17 cellular contexts compared by ENCODE assay signal in the genomic region with DNA sequence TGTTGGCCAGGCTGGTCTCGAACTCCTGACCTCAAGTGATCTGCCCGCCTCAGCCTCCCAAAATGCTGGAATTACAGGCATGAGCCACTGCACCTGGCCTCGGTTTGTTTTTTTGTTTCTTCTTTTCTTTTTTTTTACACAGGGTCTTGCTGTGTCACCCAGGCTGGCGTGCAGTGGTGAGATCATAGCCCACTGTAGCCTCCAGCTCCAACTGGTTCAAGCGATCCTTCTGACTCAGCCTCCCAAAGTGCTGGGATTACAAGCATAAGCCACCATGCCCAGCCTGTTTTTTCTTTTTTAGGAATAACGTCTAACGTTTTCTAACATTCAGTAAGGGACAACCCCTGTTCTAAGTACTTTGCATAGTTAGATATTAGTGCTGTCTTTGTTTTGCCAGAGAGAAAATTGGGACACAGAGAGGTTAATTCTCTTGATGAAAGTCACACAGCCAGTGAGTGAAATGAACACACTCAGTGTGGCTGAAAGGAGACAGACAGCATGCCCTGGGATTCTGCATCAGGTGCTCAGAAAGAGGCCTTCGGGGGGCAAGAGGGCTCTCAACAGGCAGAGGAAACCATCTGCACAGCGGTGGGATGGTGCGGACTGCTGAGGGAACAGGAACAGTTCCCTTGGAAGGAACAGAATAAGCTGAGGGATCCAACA. TPM values are rescaled to one million over a fixed set of nuclear protein-coding genes. Genes with fewer than 3 reads are reported as not detected.
DNase-seq lines count a peak whose midpoint lies in the region; ATAC-seq, FAIRE-seq and TF ChIP-seq lines count a peak whose summit lies in the region.
"Had no signal": no experiment of that assay in that cellular context is flagged by ENCODE, and none has a peak within 500 bp of the region (broad histone marks: within the 10 kb centered on the region; RNA-seq: fewer than 3 reads in every experiment).

No MANE protein-coding gene starts in this region.

- ATAC-seq in stimulated activated memory B cell treated with anti-CD40 and anti-IgM and Interleukin-4, amounts not matched to agents 10 μg/mL and 1 μg/mL and 100 μg/mL, for 72 hours: no peak
- ATAC-seq in heart right ventricle: no peak
- ATAC-seq: CD8-positive, alpha-beta T cell had no signal

- H3K9me3 Mint-ChIP-seq in astrocyte (ENCODE audit: unreplicated experiment): no peaks in the 10 kb centered on the region
- H3K9me3 Mint-ChIP-seq in glutamatergic neuron (ENCODE audit: unreplicated experiment): peaks cover 15% of the 10 kb centered on the region
- H3K9me3 Mint-ChIP-seq in stimulated activated memory B cell treated with anti-CD40 and anti-IgM and Interleukin-4, amounts not matched to agents 10 μg/mL and 1 μg/mL and 100 μg/mL, for 72 hours: no peaks in the 10 kb centered on the region
- H3K9me3 Mint-ChIP-seq: CD8-positive, alpha-beta T cell; H9 had no signal

- peaks cover 11% of the 10 kb centered on the region for H4K20me1 ChIP-seq in astrocyte (ENCODE audit: insufficient read depth, low read length)
- H4K20me1 ChIP-seq in PC-9 (ENCODE audit: insufficient read depth): peaks cover 6% of the 10 kb centered on the region; the same call in 1 of the 2 replicates

- H3K27ac Mint-ChIP-seq in astrocyte (ENCODE audit: unreplicated experiment): no peak overlapping the region
- H3K27ac Mint-ChIP-seq in glutamatergic neuron (ENCODE audit: unreplicated experiment): no peak overlapping the region
- H3K27ac Mint-ChIP-seq in stimulated activated memory B cell treated with anti-CD40 and anti-IgM and Interleukin-4, amounts not matched to agents 10 μg/mL and 1 μg/mL and 100 μg/mL, for 72 hours: peak overlapping the region; percentile 22
- H3K27ac Mint-ChIP-seq: CD14-positive monocyte; CD8-positive, alpha-beta T cell; H9 had no signal

- H3K4me1 Mint-ChIP-seq in astrocyte (ENCODE audit: low read depth, unreplicated experiment): peaks cover 6% of the 10 kb centered on the region
- peaks cover 9% of the 10 kb centered on the region for H3K4me1 Mint-ChIP-seq in glutamatergic neuron (ENCODE audit: low read depth, unreplicated experiment)
- peaks cover 34% of the 10 kb centered on the region for H3K4me1 Mint-ChIP-seq in stimulated activated memory B cell treated with anti-CD40 and anti-IgM and Interleukin-4, amounts not matched to agents 10 μg/mL and 1 μg/mL and 100 μg/mL, for 72 hours

- no peaks in the 10 kb centered on the region for H3K9me2 ChIP-seq in PC-9 (ENCODE audit: insufficient read depth)

- peaks cover 30% of the 10 kb centered on the region; the same call in 1 of the 2 replicates for H3F3A ChIP-seq in PC-9 (ENCODE audit: insufficient read depth, low read depth)

- no peak for DNase-seq in astrocyte (ENCODE audit: low read depth)
- DNase-seq in glutamatergic neuron: no peak
- no peak for DNase-seq in activated naive CD4-positive, alpha-beta T cell (lab: John Stamatoyannopoulos, UW)
- no peak for DNase-seq in heart right ventricle
- no peak for DNase-seq in PC-9
- DNase-seq: CD8-positive, alpha-beta T cell; COR-L47; DMS153; DMS79 treated with DMSO at 0.1 percent for 48 hours; GF-D8; GOT3; H9 had no signal

- intact Hi-C loops in heart right ventricle (cut with DNase I): loop anchor here in 1 of 10 donors (5.0 kb wide), 1 partner anchor 94 kb away; no protein-coding TSS in a partner anchor
- intact Hi-C loops in PC-9 (cut with micrococcal nuclease; ENCODE audit: unreplicated experiment): no loop called here

- H3K4me1 ChIP-seq in HEK293 (ENCODE audit: control insufficient read depth, insufficient read depth, low read length) (peaks cover 6% of the 10 kb centered on the region; the same call in 1 of the 2 replicates), astrocyte (ENCODE audit: insufficient read depth, low read length) (peaks cover 30% of the 10 kb centered on the region), heart right ventricle (peaks cover 6 to 30% (median 26%) of the 10 kb centered on the region in 9 donors), PC-9 (replicated peaks; ENCODE audit: insufficient read depth) (peaks cover 26% of the 10 kb centered on the region)

- WGBS in heart right ventricle, 2 donors: 96 to 97% methylated on average over 10 of the region's 10 CpGs

- H2AFZ ChIP-seq in astrocyte (ENCODE audit: low read depth, low read length) (no peak overlapping the region), PC-9 (no peak overlapping the region)

- CTCF ChIA-PET in HEK293 (lab: Yijun Ruan, JAX): interaction anchor here (0.6 kb wide), 1 partner anchor 62 kb away, joined by 4 read pairs; no protein-coding TSS in a partner anchor
- CTCF ChIA-PET in PC-9 (lab: Charles Lee): no interaction called here

- H3K4me3 ChIP-seq in HEK293 (ENCODE audit: low read depth, low read length): no peak overlapping the region
- no peak overlapping the region for H3K4me3 ChIP-seq in astrocyte (ENCODE audit: insufficient read depth, low read depth, low read length)
- no peak overlapping the region for H3K4me3 ChIP-seq in heart right ventricle
- H3K4me3 ChIP-seq in PC-9: no peak overlapping the region

- H3K36me3 ChIP-seq in HEK293 (ENCODE audit: control insufficient read depth in 2 of 2, insufficient read depth in 1 of 2, low read length in 2 of 2) (peaks cover 16 to 23% of the 10 kb centered on the region in 2 experiments; a peak in 2 of 3 replicates), astrocyte (ENCODE audit: insufficient read depth, low read length) (peaks cover 9% of the 10 kb centered on the region), heart right ventricle (peaks cover 0 to 29% (median 0%) of the 10 kb centered on the region in 9 donors), PC-9 (ENCODE audit: low read depth) (peaks cover 11% of the 10 kb centered on the region; the same call in 1 of the 2 replicates)

- H3K79me2 ChIP-seq in astrocyte (ENCODE audit: insufficient read depth, low read length) (peaks cover 62% of the 10 kb centered on the region), PC-9 (ENCODE audit: low read depth) (peaks cover 32% of the 10 kb centered on the region)

- H3K27me3 Mint-ChIP-seq in astrocyte (ENCODE audit: low read depth, unreplicated experiment) (no peaks in the 10 kb centered on the region), glutamatergic neuron (ENCODE audit: unreplicated experiment) (peaks cover 9% of the 10 kb centered on the region)
- no peaks in the 10 kb centered on the region for H3K27me3 Mint-ChIP-seq in stimulated activated memory B cell treated with anti-CD40 and anti-IgM and Interleukin-4, amounts not matched to agents 10 μg/mL and 1 μg/mL and 100 μg/mL, for 72 hours

- peak overlapping the region; percentile 30 for H3K9ac ChIP-seq in astrocyte (ENCODE audit: low read length)

- no peak overlapping the region for H3K27ac ChIP-seq in HEK293 (ENCODE audit: extremely low read depth, low read depth, low read length)
- no peak overlapping the region for H3K27ac ChIP-seq in astrocyte (ENCODE audit: low read depth, low read length)
- H3K27ac ChIP-seq in heart right ventricle: no peak overlapping the region
- no peak overlapping the region for H3K27ac ChIP-seq in PC-9

- no TSS peak for BruUV-seq in PC-9 (replicated peaks; lab: Mats Ljungman, UMichigan)

- H3K27me3 ChIP-seq in astrocyte (ENCODE audit: insufficient read depth, low read length) (no peaks in the 10 kb centered on the region), heart right ventricle (no peaks in the 10 kb centered on the region), PC-9 (ENCODE audit: insufficient read depth, low read depth) (no peaks in the 10 kb centered on the region)

- TF ChIP-seq CTCF in HEK293 (tag by site-specific recombination; IDR thresholded peaks at IDR 0.05) (no peak), astrocyte (IDR thresholded peaks at IDR 0.05; ENCODE audit: insufficient read depth, low read depth, low read length) (no peak), glutamatergic neuron (IDR thresholded peaks at IDR 0.05; ENCODE audit: partially characterized antibody, unreplicated experiment) (no peak), heart right ventricle (IDR thresholded peaks at IDR 0.05) (no peak), PC-9 (conservative IDR thresholded peaks at IDR 0.05) (no peak)

- H3K4me3 Mint-ChIP-seq in astrocyte (ENCODE audit: unreplicated experiment) (no peak overlapping the region), glutamatergic neuron (ENCODE audit: unreplicated experiment) (peak overlapping the region; percentile 9)
- no peak overlapping the region for H3K4me3 Mint-ChIP-seq in stimulated activated memory B cell treated with anti-CD40 and anti-IgM and Interleukin-4, amounts not matched to agents 10 μg/mL and 1 μg/mL and 100 μg/mL, for 72 hours
- H3K4me3 Mint-ChIP-seq: CD8-positive, alpha-beta T cell; H9 had no signal

- POLR2A ChIA-PET in HEK293 (lab: Yijun Ruan, JAX): interaction anchor here (0.6 to 0.7 kb wide), 2 partner anchors 87 to 152 kb away, joined by 3 to 5 read pairs; a partner anchor contains a TSS
- POLR2A ChIA-PET in PC-9 (lab: Charles Lee; ENCODE audit: unreplicated experiment): no interaction called here

- FAIRE-seq in astrocyte (lab: Jason Lieb, UNC): no peak
- FAIRE-seq: D721Med had no signal

- peaks cover 20% of the 10 kb centered on the region for H3K36me3 Mint-ChIP-seq in astrocyte (ENCODE audit: low read depth, unreplicated experiment)
- no peaks in the 10 kb centered on the region for H3K36me3 Mint-ChIP-seq in glutamatergic neuron (ENCODE audit: unreplicated experiment)
- H3K36me3 Mint-ChIP-seq in stimulated activated memory B cell treated with anti-CD40 and anti-IgM and Interleukin-4, amounts not matched to agents 10 μg/mL and 1 μg/mL and 100 μg/mL, for 72 hours: peaks cover 35% of the 10 kb centered on the region

- no peaks in the 10 kb centered on the region for H3K9me3 ChIP-seq in HEK293 (ENCODE audit: control insufficient read depth, insufficient read depth, low read depth, low read length)
- no peaks in the 10 kb centered on the region for H3K9me3 ChIP-seq in astrocyte (ENCODE audit: insufficient read depth, low read depth, low read length)
- no peaks in the 10 kb centered on the region for H3K9me3 ChIP-seq in heart right ventricle
- H3K9me3 ChIP-seq in PC-9 (ENCODE audit: insufficient read depth, low read depth): no peaks in the 10 kb centered on the region

- no peak overlapping the region for H3K4me2 ChIP-seq in astrocyte (ENCODE audit: low read length)
- no peak overlapping the region for H3K4me2 ChIP-seq in PC-9

TF ChIP-seq in HEK293, 187 proteins besides CTCF, POLR2A, EP300 and RAD21 (continues in another document):
- 0 out of 2 replicates have a peak, but pooled peaks have one; percentile 62 for TF ChIP-seq ZNF768 (tag by site-specific recombination; IDR thresholded peaks at IDR 0.05)

RNA-seq across cellular contexts. Expression of a gene that starts 4.3 kb away (rescaled TPM):
- total RNA-seq in astrocyte: 67.8 and 69.9 TPM in 2 replicates
- total RNA-seq in glutamatergic neuron (ENCODE audit: unreplicated experiment): 178 TPM
- 10 to 100 TPM in 5 of 10 donors, 1 to 10 TPM in 5; 6.1 to 17.3 (median 9.9) TPM for total RNA-seq in heart right ventricle
- polyA plus RNA-seq in heart right ventricle: 1 to 10 TPM; 5.0 to 6.6 TPM
- total RNA-seq in PC-9 (2021): 128 and 148 TPM in 2 replicates

RNA-seq across cellular contexts. Expression of a gene that starts 59.9 kb away (rescaled TPM):
- total RNA-seq in astrocyte: 0.75 and 0.89 TPM in 2 replicates
- total RNA-seq in glutamatergic neuron (ENCODE audit: unreplicated experiment): 3.7 TPM
- 10 to 100 TPM; 14.2 to 65.0 (median 22.0) TPM for total RNA-seq in heart right ventricle
- polyA plus RNA-seq in heart right ventricle: 10 to 100 TPM; 65.8 to 99.8 TPM
- 0.11 TPM in 1 of 2 replicates, not detected in the other for total RNA-seq in PC-9 (2021)
- total RNA-seq: CD8-positive, alpha-beta T cell; HT1080 had no signal
- polyA plus RNA-seq: CD14-positive monocyte had no signal
